ENCODE assay signal across 24 cellular contexts in the genomic region with DNA sequence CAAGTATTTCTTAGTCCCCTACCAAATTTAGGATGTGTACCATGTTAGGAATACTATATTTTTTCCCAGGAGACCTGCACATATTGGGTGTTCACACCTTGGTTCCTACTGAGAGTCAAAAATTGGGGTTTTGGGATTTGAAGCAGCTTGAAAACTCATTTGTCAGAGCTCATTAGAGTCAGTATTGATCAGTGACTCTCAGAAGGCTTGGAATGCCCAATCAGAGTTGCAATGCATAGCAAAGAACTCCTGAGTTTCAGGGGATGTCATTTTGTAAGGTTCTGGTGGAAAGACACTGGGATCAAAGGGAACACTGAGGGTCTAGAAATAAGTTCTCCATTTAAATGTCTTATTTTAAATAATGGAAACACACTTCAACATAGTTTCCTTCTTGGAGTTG. TPM values are rescaled to one million over a fixed set of nuclear protein-coding genes. Genes with fewer than 3 reads are reported as not detected.
"Had no signal": no experiment of that assay in that cellular context is flagged by ENCODE, and none has a peak within 500 bp of the region (broad histone marks: within the 10 kb centered on the region; RNA-seq: fewer than 3 reads in every experiment).

No MANE protein-coding gene starts in this region.

- H3K27me3 ChIP-seq: adrenal gland, body of pancreas, tibial nerve had no signal

- H3K4me1 ChIP-seq: foreskin keratinocyte had no signal

- H3K9me3 ChIP-seq: adrenal gland, body of pancreas, left lung, tibial nerve had no signal

- DNase-seq: activated CD4-positive, alpha-beta T cell treated with anti-CD3 and anti-CD28 coated beads for 4 hours; activated CD4-positive, alpha-beta T cell treated with anti-CD3 and anti-CD28 coated beads, Interleukin-2, amount 50 U/mL, for 48 hours; activated CD8-positive, alpha-beta memory T cell treated with anti-CD3 and anti-CD28 coated beads for 24 hours; activated effector memory CD4-positive, alpha-beta T cell treated with Interleukin-2 at 50 U/mL for 16 hours; activated naive CD4-positive, alpha-beta T cell treated with Interleukin-2 at 50 U/mL for 16 hours; activated naive CD8-positive, alpha-beta T cell treated with anti-CD3 and anti-CD28 coated beads for 36 hours; adrenal gland; aorta; body of pancreas; effector memory CD8-positive, alpha-beta T cell; foreskin keratinocyte; left lung; mesendoderm; natural killer cell; right cardiac atrium; stimulated activated CD4-positive, alpha-beta T cell treated with anti-CD3 and anti-CD28 coated beads, Interleukin-4, amount 100 ng/mL, for 1 hour; stimulated activated naive CD8-positive, alpha-beta T cell treated with anti-CD3 and anti-CD28 coated beads, Interleukin-15, Interleukin-2, amounts not matched to agents 100 U/mL and 50 U/mL, for 24 hours; substantia nigra; SW 1271; T-helper 9 cell had no signal

- H3K27ac ChIP-seq: cardiac muscle cell, foreskin keratinocyte, left lung, SK-N-MC, VCaP had no signal

- ATAC-seq: body of pancreas; effector memory CD8-positive, alpha-beta T cell; foreskin keratinocyte; left lung; natural killer cell; right cardiac atrium; stimulated activated naive CD8-positive, alpha-beta T cell treated with anti-CD3 and anti-CD28 coated beads, Interleukin-15, Interleukin-2, amounts not matched to agents 100 U/mL and 50 U/mL, for 24 hours had no signal

- H3K4me3 ChIP-seq: body of pancreas, cardiac muscle cell, left lung, SK-N-MC had no signal

- H3K36me3 ChIP-seq: adrenal gland, cardiac muscle cell, left lung, tibial nerve had no signal

RNA-seq across cellular contexts. Expression of a gene that starts 5.1 kb away (rescaled TPM):
- polyA plus RNA-seq: foreskin keratinocyte had no signal
